8 cellular contexts compared by ENCODE assay signal in genomic region chr9:127921592-127922120, GRCh38. TPM values are rescaled to one million over a fixed set of nuclear protein-coding genes. Genes with fewer than 3 reads are reported as not detected.
DNase-seq lines count a peak whose midpoint lies in the region; ATAC-seq, FAIRE-seq and TF ChIP-seq lines count a peak whose summit lies in the region.

No MANE protein-coding gene starts in this region.

- H3K9me3 ChIP-seq in hepatocyte (ENCODE audit: low read depth), result no peaks in the 10 kb centered on the region

- no peak overlapping the region for H3K4me3 ChIP-seq in hepatocyte

- peak overlapping the region; percentile 67 for H3K4me2 ChIP-seq in hepatocyte

- no peaks in the 10 kb centered on the region for H3K9me3 Mint-ChIP-seq in T-helper 1 cell treated with Interleukin-12 subunit alpha and Interleukin-12 subunit beta and Interleukin-4 antibody, amounts not matched to agents 30 μg/mL and 1 μg/mL, for 36 hours

- TF ChIP-seq CTCF in hepatocyte (IDR thresholded peaks at IDR 0.05; ENCODE audit: poor library complexity), result peak; percentile 97

- H2AFZ ChIP-seq in hepatocyte, result no peak overlapping the region

- no peaks in the 10 kb centered on the region for H4K20me1 ChIP-seq in hepatocyte (ENCODE audit: insufficient read depth, poor library complexity, severe bottlenecking)

- peaks cover 22% of the 10 kb centered on the region for H3K27me3 ChIP-seq in hepatocyte

- ATAC-seq in GM19023 (IDR thresholded peaks at IDR 0.05; ENCODE audit: unreplicated experiment), result no peak

- no peaks in the 10 kb centered on the region for H3K9me2 ChIP-seq in hepatocyte (replicated peaks; ENCODE audit: insufficient read depth)

- DNase-seq in COLO668 (lab: John Stamatoyannopoulos, UW; ENCODE audit: unreplicated experiment) (peak; percentile 65), HTR-8/SVneo (ENCODE audit: insufficient read length, low spot score) (peak; percentile 58), amygdala (lab: John Stamatoyannopoulos, UW) (peak in 35 of 56 donors; percentile 13 to 76 (median 49)), hepatocyte (ENCODE audit: low spot score) (peak; percentile 73), NCI-H2107 treated with DMSO at 0.1 percent for 48 hours (lab: John Stamatoyannopoulos, UW; ENCODE audit: unreplicated experiment) (no peak)
- peak; percentile 77 for DNase-seq in stimulated activated CD4-positive, alpha-beta T cell treated with anti-CD3 and anti-CD28 coated beads, Interleukin-12 subunit alpha, Interleukin-12 subunit beta, amount 100 ng/mL, for 4 hours

- H3K4me3 Mint-ChIP-seq in T-helper 1 cell treated with Interleukin-12 subunit alpha and Interleukin-12 subunit beta and Interleukin-4 antibody, amounts not matched to agents 30 μg/mL and 1 μg/mL, for 36 hours, result peak overlapping the region; percentile 42

- H3K36me3 Mint-ChIP-seq in T-helper 1 cell treated with Interleukin-12 subunit alpha and Interleukin-12 subunit beta and Interleukin-4 antibody, amounts not matched to agents 30 μg/mL and 1 μg/mL, for 36 hours (ENCODE audit: low read depth), result no peaks in the 10 kb centered on the region

- H3K27ac Mint-ChIP-seq in T-helper 1 cell treated with Interleukin-12 subunit alpha and Interleukin-12 subunit beta and Interleukin-4 antibody, amounts not matched to agents 30 μg/mL and 1 μg/mL, for 36 hours, result peak overlapping the region; percentile 45

- 23% methylated on average over 45 of the region's 45 CpGs for WGBS in hepatocyte (ENCODE audit: low lambda C conversion rate, missing lambda C conversion rate)

- no peak overlapping the region for H3K27ac ChIP-seq in hepatocyte

- H3K27me3 Mint-ChIP-seq in T-helper 1 cell treated with Interleukin-12 subunit alpha and Interleukin-12 subunit beta and Interleukin-4 antibody, amounts not matched to agents 30 μg/mL and 1 μg/mL, for 36 hours (ENCODE audit: low read depth), result peaks cover 22% of the 10 kb centered on the region

- no peaks in the 10 kb centered on the region for H3K79me2 ChIP-seq in hepatocyte

- peaks cover 1% of the 10 kb centered on the region for H3K4me1 ChIP-seq in hepatocyte (ENCODE audit: insufficient read depth)

- H3K36me3 ChIP-seq in hepatocyte (replicated peaks; ENCODE audit: insufficient read depth, low read depth), result no peaks in the 10 kb centered on the region

- H3K4me1 Mint-ChIP-seq in T-helper 1 cell treated with Interleukin-12 subunit alpha and Interleukin-12 subunit beta and Interleukin-4 antibody, amounts not matched to agents 30 μg/mL and 1 μg/mL, for 36 hours (ENCODE audit: low read depth), result peaks cover 28% of the 10 kb centered on the region

- FAIRE-seq in HTR-8/SVneo (lab: Jason Lieb, UNC), result no peak

RNA-seq across cellular contexts. Expression of gene ST6GALNAC4, which starts 4.8 kb away (rescaled TPM):
- 13.2 and 14.6 TPM in 2 replicates for total RNA-seq in hepatocyte
- polyA plus RNA-seq in hepatocyte, result 14.3 and 15.2 TPM in 2 replicates

RNA-seq across cellular contexts. Expression of gene PIP5KL1, which starts 8.9 kb away (rescaled TPM):
- total RNA-seq in hepatocyte, result 1.6 and 3.7 TPM in 2 replicates
- 1.4 and 2.5 TPM in 2 replicates for polyA plus RNA-seq in hepatocyte

RNA-seq across cellular contexts. Expression of gene DPM2, which starts 16.0 kb away (rescaled TPM):
- 19.2 and 22.4 TPM in 2 replicates for total RNA-seq in hepatocyte
- 57.1 and 61.9 TPM in 2 replicates for polyA plus RNA-seq in hepatocyte

RNA-seq across cellular contexts. Expression of gene ST6GALNAC6, which starts 22.3 kb away (rescaled TPM):
- 31.8 and 37.3 TPM in 2 replicates for total RNA-seq in hepatocyte
- polyA plus RNA-seq in hepatocyte, result 47.7 and 61.2 TPM in 2 replicates

RNA-seq across cellular contexts. Expression of gene AK1, which starts 44.2 kb away (rescaled TPM):
- 28.3 and 39.8 TPM in 2 replicates for total RNA-seq in hepatocyte
- 85.9 and 91.3 TPM in 2 replicates for polyA plus RNA-seq in hepatocyte
